Comparison of ENCODE assay signal across 28 cellular contexts in the genomic region with DNA sequence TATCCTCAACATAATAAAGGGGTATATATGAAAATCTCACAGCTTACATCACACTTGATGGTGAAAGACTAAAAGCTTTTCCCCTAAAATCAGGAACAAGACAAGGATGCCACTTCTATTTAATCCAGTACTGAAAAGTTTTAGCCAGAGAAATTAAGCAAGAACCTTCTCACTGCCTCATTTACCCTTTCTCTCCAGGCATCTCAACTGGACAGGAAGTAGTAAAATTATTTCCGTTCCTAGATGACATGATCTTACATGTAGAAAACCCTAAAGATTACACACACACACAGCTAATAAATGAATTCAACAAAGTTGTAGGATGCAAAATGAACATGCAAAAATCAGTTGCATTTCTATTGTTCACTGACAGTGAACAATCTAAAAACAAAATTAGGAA. TPM values are rescaled to one million over a fixed set of nuclear protein-coding genes. Genes with fewer than 3 reads are reported as not detected.
DNase-seq lines count a peak whose midpoint lies in the region; ATAC-seq and TF ChIP-seq lines count a peak whose summit lies in the region.
"Had no signal": no experiment of that assay in that cellular context is flagged by ENCODE, and none has a peak within 500 bp of the region (broad histone marks: within the 10 kb centered on the region; RNA-seq: fewer than 3 reads in every experiment).

No MANE protein-coding gene starts in this region.

- H3K9me3 ChIP-seq in neutrophil (no peaks in the 10 kb centered on the region), uterus (no peaks in the 10 kb centered on the region)
- H3K9me3 ChIP-seq: SK-N-SH, testis had no signal

- TF ChIP-seq POLR2A in uterus (IDR thresholded peaks at IDR 0.05): no peak

- H3K4me1 ChIP-seq in neutrophil (ENCODE audit: control insufficient read depth in 1 of 2, insufficient read depth in 1 of 2, low read depth in 1 of 2, low read length in 1 of 2) (peaks cover 31 to 32% of the 10 kb centered on the region in 2 experiments), uterus (no peaks in the 10 kb centered on the region)

- ATAC-seq in GM19395 (IDR thresholded peaks at IDR 0.05; ENCODE audit: unreplicated experiment) (no peak), HG03521 (IDR thresholded peaks at IDR 0.05; ENCODE audit: unreplicated experiment) (no peak)
- ATAC-seq: left lung; naive thymus-derived CD8-positive, alpha-beta T cell; Panc1; stimulated activated naive B cell treated with anti-CD40 and anti-IgM and Interleukin-4, amounts not matched to agents 10 μg/mL and 1 μg/mL and 100 μg/mL, for 72 hours; WTC11 had no signal

- DNase-seq in GM12865 (ENCODE audit: low read depth) (peak; percentile 52), MV-4-11 (lab: John Stamatoyannopoulos, UW) (peak; percentile 91), SKM-1 treated with dmso at 0.1 percent for 144 hours (lab: John Stamatoyannopoulos, UW; ENCODE audit: unreplicated experiment) (peak; percentile 85), uterus (no peak)
- DNase-seq: activated CD4-positive, alpha-beta T cell treated with anti-CD3 and anti-CD28 coated beads, Interleukin-2, amount 50 U/mL, for 48 hours; activated gamma-delta T cell treated with Interleukin-2 at 50 U/mL for 16 hours; amniotic stem cell; cortex of kidney; DMS79; foreskin melanocyte; GOT3; immature natural killer cell; left lung; MM.1S; naive thymus-derived CD8-positive, alpha-beta T cell; NCI-H187; NCI-H748 treated with DMSO at 0.1 percent for 48 hours; SK-N-SH; small intestine; stimulated activated CD4-positive, alpha-beta T cell treated with anti-CD3 and anti-CD28 coated beads, Interleukin-2, amount 100 ng/mL, for 24 hours; stimulated activated naive B cell treated with anti-CD40 and anti-IgM and Interleukin-4, amounts not matched to agents 10 μg/mL and 1 μg/mL and 100 μg/mL, for 72 hours had no signal

- TF ChIP-seq CTCF in GM12865 (IDR thresholded peaks at IDR 0.05; ENCODE audit: insufficient read depth, low read depth, low read length, missing control alignments) (no peak), neutrophil (IDR thresholded peaks at IDR 0.05) (no peak), uterus (IDR thresholded peaks at IDR 0.05) (no peak)

- H3K4me3 ChIP-seq in GM12865 (ENCODE audit: low read depth, low read length) (no peak overlapping the region), neutrophil (ENCODE audit: low read depth in 1 of 2, low read length in 1 of 2) (peak overlapping the region in 1 of 2 experiments; percentile 35), uterus (no peak overlapping the region)
- H3K4me3 ChIP-seq: hepatocyte, left lung, testis had no signal

- H3K36me3 ChIP-seq in neutrophil (no peaks in the 10 kb centered on the region), uterus (no peaks in the 10 kb centered on the region)
- H3K36me3 ChIP-seq: left lung had no signal

- peak overlapping the region; percentile 88 for H3K27ac ChIP-seq in neutrophil
- H3K27ac ChIP-seq in uterus: no peak overlapping the region
- H3K27ac ChIP-seq: hepatocyte, testis had no signal

- H3K27me3 ChIP-seq in neutrophil (no peaks in the 10 kb centered on the region), uterus (no peaks in the 10 kb centered on the region)
- H3K27me3 ChIP-seq: hepatocyte, left lung, testis had no signal

- intact Hi-C loops in uterus (cut with DNase I; ENCODE audit: low total_unique reads): no loop called here

RNA-seq across cellular contexts. Expression of gene SCAP, which starts 11.1 kb away (rescaled TPM):
- 10 to 100 TPM; 28.7 to 93.0 (median 48.3) TPM for total RNA-seq in uterus

RNA-seq across cellular contexts. Expression of gene ELP6, which starts 48.9 kb away (rescaled TPM):
- total RNA-seq in uterus: 10 to 100 TPM in 3 of 4 donors, 1 to 10 TPM in 1; 6.2 to 33.5 (median 22.5) TPM

Comparison
In these comparisons a context has a peak if more than half of its experiments do, and no peak if none do; other contexts are left out.
1. DNase-seq: peak in GM12865 (single experiment), MV-4-11 (single experiment) and SKM-1 treated with dmso at 0.1 percent for 144 hours (single experiment); none in uterus (0 of 2).